In the genomic region with DNA sequence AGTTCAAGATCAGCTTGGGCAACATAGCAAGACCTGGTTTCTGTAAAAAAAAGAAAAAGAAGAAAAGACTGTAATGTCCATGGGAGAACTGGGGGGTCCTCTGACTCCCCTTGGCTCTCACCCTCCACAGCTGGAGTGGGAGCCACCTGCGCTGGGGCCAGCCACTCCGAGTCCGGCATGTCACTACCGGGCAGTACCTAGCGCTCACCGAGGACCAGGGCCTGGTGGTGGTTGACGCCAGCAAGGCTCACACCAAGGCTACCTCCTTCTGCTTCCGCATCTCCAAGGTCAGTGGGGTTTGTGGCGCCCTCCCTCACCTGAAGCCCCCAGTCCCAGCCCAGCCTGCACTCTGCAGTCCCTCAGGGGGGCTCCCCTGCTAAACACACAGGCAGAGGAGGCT, we compare ENCODE assay signal across 31 cellular contexts. TPM values are rescaled to one million over a fixed set of nuclear protein-coding genes. Genes with fewer than 3 reads are reported as not detected.
"Had no signal": no experiment of that assay in that cellular context is flagged by ENCODE, and none has a peak within 500 bp of the region (broad histone marks: within the 10 kb centered on the region; RNA-seq: fewer than 3 reads in every experiment).

No MANE protein-coding gene starts in this region.

- H3K4me3 Mint-ChIP-seq: memory B cell; naive thymus-derived CD4-positive, alpha-beta T cell; natural killer cell treated with Interleukin-12 subunit alpha and Interleukin-12 subunit beta and Interleukin-15 and Interleukin-18, amount 100 ng/mL, for 72 hours; stimulated activated naive CD8-positive, alpha-beta T cell treated with anti-CD3 and anti-CD28 coated beads, Interleukin-15, Interleukin-2, amounts not matched to agents 100 ng/mL and 50 ng/mL, for 24 hours; type B pancreatic cell had no signal

- ATAC-seq: heart left ventricle; mucosa of descending colon; naive thymus-derived CD4-positive, alpha-beta T cell; right cardiac atrium; sciatic nerve had no signal

- H3K4me3 ChIP-seq: heart left ventricle, left ventricle myocardium inferior, mucosa of descending colon, ovary, skin epidermis, suprapubic skin, thoracic aorta, tibial nerve, vagina had no signal

- H3K4me1 Mint-ChIP-seq: memory B cell; naive thymus-derived CD4-positive, alpha-beta T cell had no signal

- H3K4me1 ChIP-seq: heart left ventricle, left ventricle myocardium inferior, suprapubic skin, tibial nerve, vagina had no signal

- H3K27ac ChIP-seq: heart left ventricle, left ventricle myocardium inferior, neutrophil, ovary, skin epidermis, suprapubic skin, thoracic aorta, tibial nerve, vagina had no signal

- H3K9me3 Mint-ChIP-seq: natural killer cell treated with Interleukin-12 subunit alpha and Interleukin-12 subunit beta and Interleukin-15 and Interleukin-18, amount 100 ng/mL, for 72 hours; stimulated activated naive CD8-positive, alpha-beta T cell treated with anti-CD3 and anti-CD28 coated beads, Interleukin-15, Interleukin-2, amounts not matched to agents 100 ng/mL and 50 ng/mL, for 24 hours; type B pancreatic cell had no signal

- H3K27me3 ChIP-seq: heart left ventricle, ovary, suprapubic skin, tibial nerve, vagina had no signal

- H3K27ac Mint-ChIP-seq: memory B cell; naive thymus-derived CD4-positive, alpha-beta T cell; natural killer cell treated with Interleukin-12 subunit alpha and Interleukin-12 subunit beta and Interleukin-15 and Interleukin-18, amount 100 ng/mL, for 72 hours; progenitor cell of endocrine pancreas; stimulated activated naive CD8-positive, alpha-beta T cell treated with anti-CD3 and anti-CD28 coated beads, Interleukin-15, Interleukin-2, amounts not matched to agents 100 ng/mL and 50 ng/mL, for 24 hours; type B pancreatic cell had no signal

- H3K36me3 ChIP-seq: heart left ventricle, left ventricle myocardium inferior, neutrophil, ovary, suprapubic skin, thoracic aorta, tibial nerve, vagina had no signal

- H3K36me3 Mint-ChIP-seq: natural killer cell treated with Interleukin-12 subunit alpha and Interleukin-12 subunit beta and Interleukin-15 and Interleukin-18, amount 100 ng/mL, for 72 hours; type B pancreatic cell had no signal

- H3K9me3 ChIP-seq: heart left ventricle, left ventricle myocardium inferior, mucosa of descending colon, neutrophil, ovary, suprapubic skin, thoracic aorta, tibial nerve, vagina had no signal

- DNase-seq: heart left ventricle; hypothalamus; islet precursor cell; left ventricle myocardium inferior; midbrain; mucosa of descending colon; naive thymus-derived CD4-positive, alpha-beta T cell; occipital lobe; ovary; retina; right cardiac atrium; stimulated activated CD4-positive, alpha-beta T cell treated with anti-CD3 and anti-CD28 coated beads, Interleukin-12 subunit alpha, Interleukin-12 subunit beta, amount 100 ng/mL, for 4 hours; stimulated activated CD4-positive, alpha-beta T cell treated with anti-CD3 and anti-CD28 coated beads, Interleukin-15, amount 100 ng/mL, for 24 hours; stimulated activated CD4-positive, alpha-beta T cell treated with anti-CD3 and anti-CD28 coated beads, Interleukin-2, amount 100 ng/mL, for 24 hours; stimulated activated CD4-positive, alpha-beta T cell treated with anti-CD3 and anti-CD28 coated beads, Interleukin-4, amount 100 ng/mL, for 1 hour; stimulated activated naive CD4-positive, alpha-beta T cell had no signal

RNA-seq across cellular contexts. Expression of gene RYR1, which starts 14.7 kb away (rescaled TPM):
- total RNA-seq: lung microvascular endothelial cell had no signal
- polyA plus RNA-seq: naive thymus-derived CD4-positive, alpha-beta T cell had no signal

RNA-seq across cellular contexts. Expression of gene RASGRP4, which starts 22.2 kb away (rescaled TPM):
- total RNA-seq: kidney epithelial cell, lung microvascular endothelial cell, progenitor cell of endocrine pancreas had no signal
- polyA plus RNA-seq: neural cell had no signal
